Comparison of ENCODE assay signal across 1 cellular context in genomic region chr2:3805120-3805519, GRCh38.
TF ChIP-seq lines count a peak whose summit lies in the region.

No MANE protein-coding gene starts in this region.

TF ChIP-seq in HCT116, 20 proteins besides CTCF, POLR2A, EP300 and RAD21 (continued from another document):
- TF ChIP-seq ATF3 (IDR thresholded peaks at IDR 0.05) (no peak), ELF1 (IDR thresholded peaks at IDR 0.05; ENCODE audit: borderline replicate concordance, low read depth) (no peak), TCF7L2 (IDR thresholded peaks at IDR 0.05; ENCODE audit: borderline replicate concordance, extremely low read depth, insufficient read depth, insufficient read length) (no peak), YY1 (IDR thresholded peaks at IDR 0.05; ENCODE audit: extremely low read depth, insufficient replicate concordance, low read depth, low read length) (no peak)
TF ChIP-seq in HCT116: peak in this region for 0.
